23 cellular contexts compared by ENCODE assay signal in genomic region chr18:21760321-21760720, GRCh38. TPM values are rescaled to one million over a fixed set of nuclear protein-coding genes. Genes with fewer than 3 reads are reported as not detected.
DNase-seq lines count a peak whose midpoint lies in the region; ATAC-seq and TF ChIP-seq lines count a peak whose summit lies in the region.
"Had no signal": no experiment of that assay in that cellular context is flagged by ENCODE, and none has a peak within 500 bp of the region (broad histone marks: within the 10 kb centered on the region; RNA-seq: fewer than 3 reads in every experiment).

No MANE protein-coding gene starts in this region.

- H3K4me2 ChIP-seq in fibroblast of lung (ENCODE audit: extremely low read depth, insufficient read depth, low read length) (no peak overlapping the region), osteoblast (ENCODE audit: insufficient read depth, low read length) (no peak overlapping the region)
- H3K4me2 ChIP-seq: PC-9 had no signal

- H3K27me3 ChIP-seq in WERI-Rb-1 (ENCODE audit: insufficient read depth, low read depth, severe bottlenecking) (no peaks in the 10 kb centered on the region), fibroblast of lung (ENCODE audit: control insufficient read depth, insufficient read depth, low read length) (no peaks in the 10 kb centered on the region), osteoblast (ENCODE audit: insufficient read depth, low read length) (no peaks in the 10 kb centered on the region)
- H3K27me3 ChIP-seq: breast epithelium, heart right ventricle, pancreas had no signal

- H3K79me2 ChIP-seq in fibroblast of lung (ENCODE audit: control insufficient read depth, insufficient read depth, low read length) (peaks cover 12% of the 10 kb centered on the region), osteoblast (ENCODE audit: insufficient read depth, low read length) (peaks cover 86% of the 10 kb centered on the region)

- H3K36me3 ChIP-seq in WERI-Rb-1: peaks cover 3% of the 10 kb centered on the region; the same call in 1 of the 2 replicates
- H3K36me3 ChIP-seq in fibroblast of lung (ENCODE audit: control insufficient read depth, insufficient read depth, low read length): no peaks in the 10 kb centered on the region
- H3K36me3 ChIP-seq in osteoblast (ENCODE audit: insufficient read depth, low read length): no peaks in the 10 kb centered on the region
- H3K36me3 ChIP-seq: breast epithelium, heart right ventricle, pancreas, thoracic aorta had no signal

- H3K9me3 ChIP-seq in WERI-Rb-1 (ENCODE audit: severe bottlenecking) (no peaks in the 10 kb centered on the region), fibroblast of lung (ENCODE audit: control insufficient read depth, insufficient read depth, low read depth, low read length) (no peaks in the 10 kb centered on the region), osteoblast (ENCODE audit: low read depth, low read length) (no peaks in the 10 kb centered on the region)
- H3K9me3 ChIP-seq: breast epithelium, heart right ventricle, pancreas, thoracic aorta had no signal

- H3K4me1 ChIP-seq in fibroblast of lung (ENCODE audit: control insufficient read depth, extremely low read depth, insufficient read depth, low read length) (no peaks in the 10 kb centered on the region), osteoblast (ENCODE audit: insufficient read depth, low read length) (peaks cover 4% of the 10 kb centered on the region)

- H4K20me1 ChIP-seq in fibroblast of lung (ENCODE audit: control insufficient read depth, extremely low read depth, insufficient read depth, low read length) (no peaks in the 10 kb centered on the region), osteoblast (ENCODE audit: insufficient read depth, low read length) (peaks cover 23% of the 10 kb centered on the region)

- H2AFZ ChIP-seq in fibroblast of lung (ENCODE audit: low read length): no peak overlapping the region
- no peak overlapping the region for H2AFZ ChIP-seq in osteoblast (ENCODE audit: low read length)
- H2AFZ ChIP-seq: PC-9 had no signal

- ATAC-seq in GM18858 (IDR thresholded peaks at IDR 0.05; ENCODE audit: unreplicated experiment): no peak
- ATAC-seq: activated CD4-positive, CD25-positive, alpha-beta regulatory T cell treated with anti-CD3 and anti-CD28 coated beads, Interleukin-2, amount 50 U/mL, for 24 hours; heart right ventricle; pancreas; sciatic nerve; stimulated activated naive B cell treated with anti-CD40 and anti-IgM and Interleukin-4, amounts not matched to agents 10 μg/mL and 1 μg/mL and 100 μg/mL, for 72 hours had no signal

- H3K27ac ChIP-seq in WERI-Rb-1: peak overlapping the region; percentile 60
- H3K27ac ChIP-seq in fibroblast of lung (ENCODE audit: insufficient read depth, low read length): no peak overlapping the region
- no peak overlapping the region for H3K27ac ChIP-seq in osteoblast (ENCODE audit: low read depth, low read length)
- H3K27ac ChIP-seq: breast epithelium, epithelial cell of prostate, heart right ventricle, pancreas, PC-9, thoracic aorta had no signal

- DNase-seq in GM04503 (ENCODE audit: low read depth) (peak; percentile 40), WERI-Rb-1 (no peak), fibroblast of lung (ENCODE audit: low read depth in 2 of 2) (peak; percentile 65 to 76), osteoblast (ENCODE audit: insufficient read length, low spot score, missing footprints) (peak; percentile 15), cortex of kidney (lab: John Stamatoyannopoulos, UW) (no peak), middle frontal gyrus (ENCODE audit: extremely low spot score, low spot score) (no peak)
- DNase-seq: activated CD8-positive, alpha-beta memory T cell treated with anti-CD3 and anti-CD28 coated beads for 24 hours; activated T-cell treated with anti-CD3 and anti-CD28 coated beads, Interleukin-2, amount 50 U/mL, for 48 hours; H9; heart right ventricle; Kasumi-1; NCI-H1105; NCI-H748 treated with DMSO at 0.1 percent for 48 hours; pancreas; PC-9; stimulated activated naive B cell treated with anti-CD40 and anti-IgM and Interleukin-4, amounts not matched to agents 10 μg/mL and 1 μg/mL and 100 μg/mL, for 72 hours; T1000 had no signal

- TF ChIP-seq CTCF in WERI-Rb-1 (IDR thresholded peaks at IDR 0.05; ENCODE audit: low read depth, low read length): no peak
- TF ChIP-seq CTCF in fibroblast of lung (conservative IDR thresholded peaks at IDR 0.05 in 1 of 2, IDR thresholded peaks at IDR 0.05 in 1 of 2; ENCODE audit: low read depth in 1 of 2, low read length in 2 of 2): no peak
- no peak for TF ChIP-seq CTCF in osteoblast (IDR thresholded peaks at IDR 0.05; ENCODE audit: extremely low read depth, low read depth, low read length)

- H3K9ac ChIP-seq in fibroblast of lung (ENCODE audit: insufficient read depth, low read length): no peak overlapping the region

- H3K4me3 ChIP-seq in WERI-Rb-1 (ENCODE audit: low read depth, low read length) (no peak overlapping the region; the same call in 1 of the 2 replicates), fibroblast of lung (replicated peaks in 1 of 4; ENCODE audit: control extremely low read depth in 1 of 4, insufficient read depth in 1 of 4, low read depth in 3 of 4, low read length in 4 of 4) (no peak overlapping the region), osteoblast (ENCODE audit: insufficient read depth, low read length) (no peak overlapping the region)
- H3K4me3 ChIP-seq: breast epithelium, heart right ventricle, pancreas, PC-9, thoracic aorta had no signal

RNA-seq across cellular contexts. Expression of gene MIB1, which starts 19.7 kb away (rescaled TPM):
- total RNA-seq in fibroblast of lung: 49.8 and 51.0 TPM in 2 replicates
- polyA plus RNA-seq in fibroblast of lung: 14.2 and 22.3 TPM in 2 replicates
- 11.0 and 16.3 TPM in 2 replicates for polyA plus RNA-seq in fibroblast of lung (2012)
- 9.9 and 13.1 TPM in 2 replicates for polyA minus RNA-seq in fibroblast of lung (ENCODE audit: low replicate concordance)
- total RNA-seq in osteoblast: 56.9 and 64.4 TPM in 2 replicates

RNA-seq across cellular contexts. Expression of gene ABHD3, which starts 55.7 kb away (rescaled TPM):
- total RNA-seq in fibroblast of lung: 9.2 and 17.0 TPM in 2 replicates
- polyA plus RNA-seq in fibroblast of lung: 5.1 and 6.3 TPM in 2 replicates
- polyA plus RNA-seq in fibroblast of lung (2012): 3.6 and 3.9 TPM in 2 replicates
- 1.8 and 2.6 TPM in 2 replicates for polyA minus RNA-seq in fibroblast of lung (ENCODE audit: low replicate concordance)
- total RNA-seq in osteoblast: 3.8 and 4.0 TPM in 2 replicates

Comparison
In these comparisons a context has a peak if more than half of its experiments do, and no peak if none do; other contexts are left out.
1. DNase-seq: peak in GM04503 (single experiment), fibroblast of lung (2 of 2) and osteoblast (single experiment); none in WERI-Rb-1 (single experiment), cortex of kidney (single experiment) and middle frontal gyrus (single experiment).